In the genomic region with DNA sequence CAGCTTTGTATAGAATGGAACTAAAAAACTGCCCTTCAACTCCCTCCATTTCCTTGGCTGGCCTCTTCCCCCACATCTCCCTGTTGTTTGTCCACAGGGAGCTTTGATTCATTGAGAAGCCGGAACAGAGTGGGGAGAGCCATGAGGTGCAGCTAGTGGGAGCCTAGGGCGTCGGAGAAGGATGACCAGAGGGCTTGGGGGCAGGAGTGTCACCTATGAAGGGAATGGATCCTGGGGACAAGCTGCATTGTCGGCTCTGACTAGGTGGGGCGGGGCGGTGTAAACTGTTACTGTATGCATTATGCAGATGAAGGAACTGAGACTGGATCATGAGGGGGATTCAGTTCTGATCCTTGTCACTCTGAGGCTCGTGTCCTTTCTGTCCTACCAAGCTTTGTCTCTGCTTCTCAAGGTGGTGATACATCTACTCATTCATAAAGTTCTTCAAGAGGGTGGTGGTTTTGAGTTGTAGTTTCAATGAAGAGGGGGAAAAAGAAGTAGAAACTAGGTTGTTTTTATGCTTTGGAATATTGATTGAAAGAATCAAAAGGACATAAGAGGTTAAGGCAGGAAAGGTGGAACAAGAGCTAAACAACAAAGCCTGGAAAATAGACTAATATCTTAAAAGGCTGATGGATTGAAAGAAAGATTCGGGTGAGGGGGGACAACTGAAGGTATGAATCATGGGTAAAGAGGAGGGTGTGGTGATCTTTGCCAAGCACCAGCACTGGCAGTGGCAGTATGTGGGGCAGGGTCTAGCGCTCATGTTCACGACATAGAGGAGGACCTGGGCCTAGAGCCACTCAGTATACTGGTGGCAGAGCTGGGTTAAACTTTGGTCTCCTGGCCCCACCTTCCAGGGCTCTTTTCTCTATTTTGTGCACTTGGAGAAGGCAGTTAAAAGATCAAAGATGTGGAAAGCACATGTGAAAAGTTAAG, we compare ENCODE assay signal across 31 cellular contexts. TPM values are rescaled to one million over a fixed set of nuclear protein-coding genes. Genes with fewer than 3 reads are reported as not detected.
DNase-seq lines count a peak whose midpoint lies in the region; ATAC-seq, FAIRE-seq and TF ChIP-seq lines count a peak whose summit lies in the region.
"Had no signal": no experiment of that assay in that cellular context is flagged by ENCODE, and none has a peak within 500 bp of the region (broad histone marks: within the 10 kb centered on the region; RNA-seq: fewer than 3 reads in every experiment).

No MANE protein-coding gene starts in this region.

- TF ChIP-seq CTCF in progenitor cell of endocrine pancreas (IDR thresholded peaks at IDR 0.05; ENCODE audit: unreplicated experiment) (no peak), D721Med (IDR thresholded peaks at IDR 0.05; ENCODE audit: insufficient read depth, missing control alignments) (no peak)

- no peak overlapping the region for H2AFZ ChIP-seq in GM23248

- DNase-seq in activated naive CD4-positive, alpha-beta T cell treated with anti-CD3 and anti-CD28 coated beads for 36 hours: no peak
- DNase-seq in Jurkat, Clone E6-1 (ENCODE audit: low read depth, low spot score): peak; percentile 3
- DNase-seq in progenitor cell of endocrine pancreas (ENCODE audit: low spot score, unreplicated experiment): no peak
- no peak for DNase-seq in GM23248
- DNase-seq in D721Med (ENCODE audit: insufficient read length, low spot score): no peak
- DNase-seq: activated CD4-positive, alpha-beta T cell treated with anti-CD3 and anti-CD28 coated beads for 48 hours; activated CD8-positive, alpha-beta memory T cell treated with anti-CD3 and anti-CD28 coated beads, Interleukin-2, amount 10 ng/mL, durations not matched to agents 7 days and 5 days; DMS53; IMR-90; left lung; mesendoderm; NCI-H1092; NCI-H187; NCI-H526 treated with DMSO at 0.1 percent for 48 hours; occipital lobe; RPMI8226; SK-N-SH; upper lobe of left lung had no signal

- no peaks in the 10 kb centered on the region for H3K9me3 Mint-ChIP-seq in activated naive CD4-positive, alpha-beta T cell treated with anti-CD3 and anti-CD28 coated beads, Interleukin-2, amount 50 U/mL, for 24 hours
- no peaks in the 10 kb centered on the region for H3K9me3 Mint-ChIP-seq in activated naive CD4-positive, alpha-beta T cell treated with anti-CD3 and anti-CD28 coated beads for 36 hours
- no peaks in the 10 kb centered on the region for H3K9me3 Mint-ChIP-seq in dendritic cell treated with granulocyte-macrophage colony-stimulating factor and Interleukin-4, amounts not matched to agents 40 ng/mL and 50 ng/mL, for 4 days
- no peaks in the 10 kb centered on the region for H3K9me3 Mint-ChIP-seq in progenitor cell of endocrine pancreas (ENCODE audit: low read depth)
- H3K9me3 Mint-ChIP-seq: brain; T-helper 2 cell treated with Interferon-gamma antibody and Interleukin-4, amounts not matched to agents 5 μg/mL and 100 μg/mL, for 36 hours had no signal

- H3F3A ChIP-seq in GM23248 (ENCODE audit: insufficient read depth): no peaks in the 10 kb centered on the region

- peak overlapping the region; percentile 38 for H3K27ac Mint-ChIP-seq in activated naive CD4-positive, alpha-beta T cell treated with anti-CD3 and anti-CD28 coated beads, Interleukin-2, amount 50 U/mL, for 24 hours
- no peak overlapping the region for H3K27ac Mint-ChIP-seq in activated naive CD4-positive, alpha-beta T cell treated with anti-CD3 and anti-CD28 coated beads for 36 hours
- H3K27ac Mint-ChIP-seq in dendritic cell treated with granulocyte-macrophage colony-stimulating factor and Interleukin-4, amounts not matched to agents 40 ng/mL and 50 ng/mL, for 4 days: peak overlapping the region; percentile 7
- H3K27ac Mint-ChIP-seq in progenitor cell of endocrine pancreas: peak overlapping the region; percentile 26
- H3K27ac Mint-ChIP-seq: activated CD8-positive, alpha-beta memory T cell treated with anti-CD3 and anti-CD28 coated beads, Interleukin-2, amount 10 ng/mL, durations not matched to agents 7 days and 5 days; T-helper 2 cell treated with Interferon-gamma antibody and Interleukin-4, amounts not matched to agents 5 μg/mL and 100 μg/mL, for 36 hours had no signal

- FAIRE-seq in D721Med (lab: Jason Lieb, UNC): no peak
- FAIRE-seq: G401.6, islet of Langerhans had no signal

- no peaks in the 10 kb centered on the region for H4K20me1 ChIP-seq in GM23248 (ENCODE audit: insufficient read depth)

- no peak overlapping the region for H3K4me2 ChIP-seq in GM23248 (ENCODE audit: unreplicated experiment)
- H3K4me2 ChIP-seq: SK-N-SH had no signal

- CTCF ChIA-PET in activated naive CD4-positive, alpha-beta T cell treated with anti-CD3 and anti-CD28 coated beads for 36 hours (lab: Charles Lee): interaction anchor here (1.1 kb wide), 1 partner anchor 25 kb away, joined by 5 read pairs; no protein-coding TSS in a partner anchor

- intact Hi-C loops in activated naive CD4-positive, alpha-beta T cell treated with anti-CD3 and anti-CD28 coated beads for 36 hours (cut with micrococcal nuclease): no loop called here
- intact Hi-C loops in dendritic cell treated with granulocyte-macrophage colony-stimulating factor and Interleukin-4, amounts not matched to agents 40 ng/mL and 50 ng/mL, for 4 days (cut with micrococcal nuclease): no loop called here

- no peak overlapping the region for H3K27ac ChIP-seq in GM23248
- H3K27ac ChIP-seq: epithelial cell of prostate, left lung, upper lobe of left lung had no signal

- H3K9ac ChIP-seq in GM23248: no peak overlapping the region
- H3K9ac ChIP-seq: SK-N-SH had no signal

- H3K9me3 ChIP-seq in GM23248 (ENCODE audit: low read depth): no peaks in the 10 kb centered on the region
- H3K9me3 ChIP-seq: HAP-1, left lung, SK-N-SH, upper lobe of left lung had no signal

- in situ Hi-C loops in GM23248 (cut with MboI): no loop called here

- H3K36me3 Mint-ChIP-seq in activated naive CD4-positive, alpha-beta T cell treated with anti-CD3 and anti-CD28 coated beads, Interleukin-2, amount 50 U/mL, for 24 hours: peaks cover 23% of the 10 kb centered on the region
- peaks cover 47% of the 10 kb centered on the region for H3K36me3 Mint-ChIP-seq in activated naive CD4-positive, alpha-beta T cell treated with anti-CD3 and anti-CD28 coated beads for 36 hours (ENCODE audit: low read depth)
- H3K36me3 Mint-ChIP-seq in dendritic cell treated with granulocyte-macrophage colony-stimulating factor and Interleukin-4, amounts not matched to agents 40 ng/mL and 50 ng/mL, for 4 days (ENCODE audit: low read depth): peaks cover 84% of the 10 kb centered on the region
- H3K36me3 Mint-ChIP-seq in progenitor cell of endocrine pancreas (ENCODE audit: insufficient read depth): peaks cover 19% of the 10 kb centered on the region

- no peaks in the 10 kb centered on the region for H3K4me1 ChIP-seq in GM23248 (ENCODE audit: insufficient read depth)
- H3K4me1 ChIP-seq: HAP-1, left lung, upper lobe of left lung had no signal

- no peaks in the 10 kb centered on the region for H3K27me3 Mint-ChIP-seq in activated naive CD4-positive, alpha-beta T cell treated with anti-CD3 and anti-CD28 coated beads, Interleukin-2, amount 50 U/mL, for 24 hours
- no peaks in the 10 kb centered on the region for H3K27me3 Mint-ChIP-seq in activated naive CD4-positive, alpha-beta T cell treated with anti-CD3 and anti-CD28 coated beads for 36 hours (ENCODE audit: low read depth)
- no peaks in the 10 kb centered on the region for H3K27me3 Mint-ChIP-seq in dendritic cell treated with granulocyte-macrophage colony-stimulating factor and Interleukin-4, amounts not matched to agents 40 ng/mL and 50 ng/mL, for 4 days
- H3K27me3 Mint-ChIP-seq in progenitor cell of endocrine pancreas: no peaks in the 10 kb centered on the region
- H3K27me3 Mint-ChIP-seq: activated CD8-positive, alpha-beta memory T cell treated with anti-CD3 and anti-CD28 coated beads, Interleukin-2, amount 10 ng/mL, durations not matched to agents 7 days and 5 days; brain had no signal

- H3K9me2 ChIP-seq in GM23248 (ENCODE audit: insufficient read depth): no peaks in the 10 kb centered on the region
- H3K9me2 ChIP-seq: SK-N-SH had no signal

- H3K27me3 ChIP-seq in GM23248 (replicated peaks; ENCODE audit: insufficient read depth): no peaks in the 10 kb centered on the region
- H3K27me3 ChIP-seq: left lung, upper lobe of left lung had no signal

- no peak overlapping the region for H3K4me3 ChIP-seq in Jurkat, Clone E6-1 (ENCODE audit: low read length)
- H3K4me3 ChIP-seq in GM23248: no peak overlapping the region
- H3K4me3 ChIP-seq: HAP-1, left lung, upper lobe of left lung had no signal

- H3K36me3 ChIP-seq in GM23248 (ENCODE audit: low read depth): peaks cover 6% of the 10 kb centered on the region; the same call in 1 of the 2 replicates

- ATAC-seq in GM18519 (IDR thresholded peaks at IDR 0.05; ENCODE audit: low FRiP score, unreplicated experiment): no peak
- ATAC-seq: activated CD8-positive, alpha-beta memory T cell treated with anti-CD3 and anti-CD28 coated beads, Interleukin-2, amount 10 ng/mL, durations not matched to agents 7 days and 5 days; left lung had no signal

- no peaks in the 10 kb centered on the region for H3K79me2 ChIP-seq in GM23248 (ENCODE audit: insufficient read depth)

- peaks cover 16% of the 10 kb centered on the region for H3K4me1 Mint-ChIP-seq in activated naive CD4-positive, alpha-beta T cell treated with anti-CD3 and anti-CD28 coated beads, Interleukin-2, amount 50 U/mL, for 24 hours
- peaks cover 14% of the 10 kb centered on the region for H3K4me1 Mint-ChIP-seq in activated naive CD4-positive, alpha-beta T cell treated with anti-CD3 and anti-CD28 coated beads for 36 hours (ENCODE audit: low read depth)
- peaks cover 16% of the 10 kb centered on the region for H3K4me1 Mint-ChIP-seq in dendritic cell treated with granulocyte-macrophage colony-stimulating factor and Interleukin-4, amounts not matched to agents 40 ng/mL and 50 ng/mL, for 4 days (ENCODE audit: low read depth)
- no peaks in the 10 kb centered on the region for H3K4me1 Mint-ChIP-seq in progenitor cell of endocrine pancreas (ENCODE audit: low read depth)
- H3K4me1 Mint-ChIP-seq: brain had no signal

- no peak overlapping the region for H3K4me3 Mint-ChIP-seq in activated naive CD4-positive, alpha-beta T cell treated with anti-CD3 and anti-CD28 coated beads, Interleukin-2, amount 50 U/mL, for 24 hours
- no peak overlapping the region for H3K4me3 Mint-ChIP-seq in activated naive CD4-positive, alpha-beta T cell treated with anti-CD3 and anti-CD28 coated beads for 36 hours
- no peak overlapping the region for H3K4me3 Mint-ChIP-seq in dendritic cell treated with granulocyte-macrophage colony-stimulating factor and Interleukin-4, amounts not matched to agents 40 ng/mL and 50 ng/mL, for 4 days
- H3K4me3 Mint-ChIP-seq in progenitor cell of endocrine pancreas (ENCODE audit: low read depth): no peak overlapping the region
- H3K4me3 Mint-ChIP-seq: activated CD8-positive, alpha-beta memory T cell treated with anti-CD3 and anti-CD28 coated beads, Interleukin-2, amount 10 ng/mL, durations not matched to agents 7 days and 5 days; brain; T-helper 2 cell treated with Interferon-gamma antibody and Interleukin-4, amounts not matched to agents 5 μg/mL and 100 μg/mL, for 36 hours had no signal

- 93 to 96% methylated on average over 10 of the region's 10 CpGs for WGBS in GM23248 (ENCODE audit: low coverage in 1 of 2, low lambda C conversion rate in 2 of 2, missing lambda C conversion rate in 2 of 2), 2 experiments

RNA-seq across cellular contexts. Expression of a gene that starts 40.1 kb away (rescaled TPM):
- not detected for total RNA-seq in activated naive CD4-positive, alpha-beta T cell treated with anti-CD3 and anti-CD28 coated beads for 36 hours
- not detected for polyA plus RNA-seq in Jurkat, Clone E6-1 (2012; ENCODE audit: insufficient read depth, insufficient read length)
- not detected in 2 replicates for total RNA-seq in progenitor cell of endocrine pancreas
- total RNA-seq in GM23248 (2014; rRNA removed; shearing (Covaris generic)): not detected in 2 replicates
- not detected in 2 replicates for polyA plus RNA-seq in GM23248 (2016; fragmentation: Nextera tagmentation; extraction: Ambion mirVana)
- total RNA-seq: A673; activated CD8-positive, alpha-beta memory T cell treated with anti-CD3 and anti-CD28 coated beads, Interleukin-2, amount 10 ng/mL, durations not matched to agents 7 days and 5 days; chondrocyte; IMR-90; left lung; skeletal muscle tissue; subcutaneous adipose tissue; upper lobe of left lung had no signal
- polyA plus RNA-seq: IMR-90, SK-N-SH had no signal

RNA-seq across cellular contexts. Expression of a gene that starts 46.6 kb away (rescaled TPM):
- total RNA-seq in activated naive CD4-positive, alpha-beta T cell treated with anti-CD3 and anti-CD28 coated beads for 36 hours: 1 to 10 TPM; 5.6 to 6.5 TPM
- polyA plus RNA-seq in Jurkat, Clone E6-1 (2012; ENCODE audit: insufficient read depth, insufficient read length): 10.0 TPM
- 20.0 and 21.3 TPM in 2 replicates for total RNA-seq in progenitor cell of endocrine pancreas
- total RNA-seq in GM23248 (2014; rRNA removed; shearing (Covaris generic)): 8.4 and 10.6 TPM in 2 replicates
- polyA plus RNA-seq in GM23248 (2016; fragmentation: Nextera tagmentation; extraction: Ambion mirVana): 4.6 and 5.1 TPM in 2 replicates
